Comparison of ENCODE assay signal across 19 cellular contexts in genomic region chr10:112715581-112715980, GRCh38.
"Had no signal": no experiment of that assay in that cellular context is flagged by ENCODE, and none has a peak within 500 bp of the region (broad histone marks: within the 10 kb centered on the region; RNA-seq: fewer than 3 reads in every experiment).

No MANE protein-coding gene starts in this region.

- H3K4me1 ChIP-seq: esophagus squamous epithelium, left ventricle myocardium inferior, neural progenitor cell, pancreas, vagina had no signal

- DNase-seq: activated CD4-positive, alpha-beta memory T cell treated with anti-CD3 and anti-CD28 coated beads, Interleukin-2, amount 10 ng/mL, durations not matched to agents 7 days and 5 days; activated CD8-positive, alpha-beta memory T cell treated with anti-CD3 and anti-CD28 coated beads, Interleukin-2, amount 50 U/mL, for 48 hours; brain microvascular endothelial cell; cerebellar nuclear complex; endodermal cell; esophagus squamous epithelium; foreskin fibroblast; left ventricle myocardium inferior; mesenchymal stem cell; pancreas; retina; stimulated activated CD4-positive, alpha-beta T cell treated with anti-CD3 and anti-CD28 coated beads, Interleukin-15, amount 100 ng/mL, for 24 hours; stimulated activated CD4-positive, alpha-beta T cell treated with anti-CD3 and anti-CD28 coated beads, Interleukin-4, amount 100 ng/mL, for 24 hours; stomach; T-helper 9 cell had no signal

- H3K9me3 ChIP-seq: esophagus squamous epithelium, left ventricle myocardium inferior, pancreas, stomach, vagina had no signal

- H3K4me2 ChIP-seq: neural progenitor cell had no signal

- H3K9ac ChIP-seq: neural progenitor cell had no signal

- H3K4me1 Mint-ChIP-seq: activated CD4-positive, alpha-beta memory T cell treated with anti-CD3 and anti-CD28 coated beads, Interleukin-2, amount 10 ng/mL, durations not matched to agents 7 days and 5 days; activated naive CD4-positive, alpha-beta T cell treated with anti-CD3 and anti-CD28 coated beads, Interleukin-2, amount 50 U/mL, for 24 hours had no signal

- H3K27ac ChIP-seq: brain microvascular endothelial cell, esophagus squamous epithelium, left ventricle myocardium inferior, neural progenitor cell, pancreas, stomach, vagina had no signal

- H3K9me3 Mint-ChIP-seq: activated CD4-positive, alpha-beta memory T cell treated with anti-CD3 and anti-CD28 coated beads, Interleukin-2, amount 10 ng/mL, durations not matched to agents 7 days and 5 days; activated naive CD4-positive, alpha-beta T cell treated with anti-CD3 and anti-CD28 coated beads, Interleukin-2, amount 50 U/mL, for 24 hours; activated T-helper 1 cell treated with anti-CD3 and anti-CD28 coated beads, Interleukin-12 subunit alpha, Interleukin-12 subunit beta, Interleukin-2, Interleukin-4 antibody, amounts not matched to agents 30 ng/mL and 10 ng/mL and 1 ng/mL, durations not matched to agents 14 hours and 24 hours and 36 hours; endodermal cell; neural progenitor cell had no signal

- H3K27me3 Mint-ChIP-seq: activated CD4-positive, alpha-beta memory T cell treated with anti-CD3 and anti-CD28 coated beads, Interleukin-2, amount 10 ng/mL, durations not matched to agents 7 days and 5 days; activated naive CD4-positive, alpha-beta T cell treated with anti-CD3 and anti-CD28 coated beads, Interleukin-2, amount 50 U/mL, for 24 hours had no signal

- H3K27ac Mint-ChIP-seq: activated CD4-positive, alpha-beta memory T cell treated with anti-CD3 and anti-CD28 coated beads, Interleukin-2, amount 10 ng/mL, durations not matched to agents 7 days and 5 days; activated naive CD4-positive, alpha-beta T cell treated with anti-CD3 and anti-CD28 coated beads, Interleukin-2, amount 50 U/mL, for 24 hours; activated T-helper 1 cell treated with anti-CD3 and anti-CD28 coated beads, Interleukin-12 subunit alpha, Interleukin-12 subunit beta, Interleukin-2, Interleukin-4 antibody, amounts not matched to agents 30 ng/mL and 10 ng/mL and 1 ng/mL, durations not matched to agents 14 hours and 24 hours and 36 hours; endodermal cell; neural progenitor cell had no signal

- H2AFZ ChIP-seq: neural progenitor cell had no signal

- H3K4me3 ChIP-seq: esophagus squamous epithelium, left ventricle myocardium inferior, neural progenitor cell, pancreas, stomach, vagina had no signal

- H3K4me3 Mint-ChIP-seq: activated CD4-positive, alpha-beta memory T cell treated with anti-CD3 and anti-CD28 coated beads, Interleukin-2, amount 10 ng/mL, durations not matched to agents 7 days and 5 days; activated naive CD4-positive, alpha-beta T cell treated with anti-CD3 and anti-CD28 coated beads, Interleukin-2, amount 50 U/mL, for 24 hours; activated T-helper 1 cell treated with anti-CD3 and anti-CD28 coated beads, Interleukin-12 subunit alpha, Interleukin-12 subunit beta, Interleukin-2, Interleukin-4 antibody, amounts not matched to agents 30 ng/mL and 10 ng/mL and 1 ng/mL, durations not matched to agents 14 hours and 24 hours and 36 hours; endodermal cell; neural progenitor cell had no signal

- H3K27me3 ChIP-seq: brain microvascular endothelial cell, esophagus squamous epithelium, neural progenitor cell, pancreas, stomach, vagina had no signal

- ATAC-seq: pancreas had no signal

- H3K36me3 ChIP-seq: brain microvascular endothelial cell, left ventricle myocardium inferior, neural progenitor cell, pancreas, stomach, vagina had no signal
